In the genomic region with DNA sequence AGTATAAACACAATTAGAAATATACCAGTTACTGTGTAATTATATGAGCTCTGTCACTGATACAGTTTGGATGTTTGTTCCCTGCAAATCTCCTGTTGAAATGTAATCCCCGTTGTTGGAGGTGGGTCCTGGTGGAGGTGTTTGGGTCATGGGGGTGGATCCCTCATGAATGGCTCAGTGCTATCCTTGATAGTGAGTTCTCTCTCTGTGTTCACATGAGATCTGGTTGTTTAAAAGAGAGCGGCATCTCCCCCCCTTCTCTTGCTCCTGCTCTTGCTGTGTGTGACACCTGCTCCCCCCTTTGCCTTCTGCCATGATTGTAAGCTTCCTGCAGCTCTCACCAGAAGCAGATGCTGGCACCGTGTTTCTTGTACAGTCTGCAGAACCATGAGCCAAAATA, we compare ENCODE assay signal across 2 cellular contexts.
TF ChIP-seq lines count a peak whose summit lies in the region.

No MANE protein-coding gene starts in this region.

TF ChIP-seq in GM23338, 12 proteins besides CTCF, POLR2A, EP300 and RAD21 (continued from another document):
- TF ChIP-seq, protein P1, sequence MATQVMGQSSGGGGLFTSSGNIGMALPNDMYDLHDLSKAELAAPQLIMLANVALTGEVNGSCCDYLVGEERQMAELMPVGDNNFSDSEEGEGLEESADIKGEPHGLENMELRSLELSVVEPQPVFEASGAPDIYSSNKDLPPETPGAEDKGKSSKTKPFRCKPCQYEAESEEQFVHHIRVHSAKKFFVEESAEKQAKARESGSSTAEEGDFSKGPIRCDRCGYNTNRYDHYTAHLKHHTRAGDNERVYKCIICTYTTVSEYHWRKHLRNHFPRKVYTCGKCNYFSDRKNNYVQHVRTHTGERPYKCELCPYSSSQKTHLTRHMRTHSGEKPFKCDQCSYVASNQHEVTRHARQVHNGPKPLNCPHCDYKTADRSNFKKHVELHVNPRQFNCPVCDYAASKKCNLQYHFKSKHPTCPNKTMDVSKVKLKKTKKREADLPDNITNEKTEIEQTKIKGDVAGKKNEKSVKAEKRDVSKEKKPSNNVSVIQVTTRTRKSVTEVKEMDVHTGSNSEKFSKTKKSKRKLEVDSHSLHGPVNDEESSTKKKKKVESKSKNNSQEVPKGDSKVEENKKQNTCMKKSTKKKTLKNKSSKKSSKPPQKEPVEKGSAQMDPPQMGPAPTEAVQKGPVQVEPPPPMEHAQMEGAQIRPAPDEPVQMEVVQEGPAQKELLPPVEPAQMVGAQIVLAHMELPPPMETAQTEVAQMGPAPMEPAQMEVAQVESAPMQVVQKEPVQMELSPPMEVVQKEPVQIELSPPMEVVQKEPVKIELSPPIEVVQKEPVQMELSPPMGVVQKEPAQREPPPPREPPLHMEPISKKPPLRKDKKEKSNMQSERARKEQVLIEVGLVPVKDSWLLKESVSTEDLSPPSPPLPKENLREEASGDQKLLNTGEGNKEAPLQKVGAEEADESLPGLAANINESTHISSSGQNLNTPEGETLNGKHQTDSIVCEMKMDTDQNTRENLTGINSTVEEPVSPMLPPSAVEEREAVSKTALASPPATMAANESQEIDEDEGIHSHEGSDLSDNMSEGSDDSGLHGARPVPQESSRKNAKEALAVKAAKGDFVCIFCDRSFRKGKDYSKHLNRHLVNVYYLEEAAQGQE (IDR thresholded peaks at IDR 0.05; ENCODE audit: unreplicated experiment) = no peak
- TF ChIP-seq, protein P2, sequence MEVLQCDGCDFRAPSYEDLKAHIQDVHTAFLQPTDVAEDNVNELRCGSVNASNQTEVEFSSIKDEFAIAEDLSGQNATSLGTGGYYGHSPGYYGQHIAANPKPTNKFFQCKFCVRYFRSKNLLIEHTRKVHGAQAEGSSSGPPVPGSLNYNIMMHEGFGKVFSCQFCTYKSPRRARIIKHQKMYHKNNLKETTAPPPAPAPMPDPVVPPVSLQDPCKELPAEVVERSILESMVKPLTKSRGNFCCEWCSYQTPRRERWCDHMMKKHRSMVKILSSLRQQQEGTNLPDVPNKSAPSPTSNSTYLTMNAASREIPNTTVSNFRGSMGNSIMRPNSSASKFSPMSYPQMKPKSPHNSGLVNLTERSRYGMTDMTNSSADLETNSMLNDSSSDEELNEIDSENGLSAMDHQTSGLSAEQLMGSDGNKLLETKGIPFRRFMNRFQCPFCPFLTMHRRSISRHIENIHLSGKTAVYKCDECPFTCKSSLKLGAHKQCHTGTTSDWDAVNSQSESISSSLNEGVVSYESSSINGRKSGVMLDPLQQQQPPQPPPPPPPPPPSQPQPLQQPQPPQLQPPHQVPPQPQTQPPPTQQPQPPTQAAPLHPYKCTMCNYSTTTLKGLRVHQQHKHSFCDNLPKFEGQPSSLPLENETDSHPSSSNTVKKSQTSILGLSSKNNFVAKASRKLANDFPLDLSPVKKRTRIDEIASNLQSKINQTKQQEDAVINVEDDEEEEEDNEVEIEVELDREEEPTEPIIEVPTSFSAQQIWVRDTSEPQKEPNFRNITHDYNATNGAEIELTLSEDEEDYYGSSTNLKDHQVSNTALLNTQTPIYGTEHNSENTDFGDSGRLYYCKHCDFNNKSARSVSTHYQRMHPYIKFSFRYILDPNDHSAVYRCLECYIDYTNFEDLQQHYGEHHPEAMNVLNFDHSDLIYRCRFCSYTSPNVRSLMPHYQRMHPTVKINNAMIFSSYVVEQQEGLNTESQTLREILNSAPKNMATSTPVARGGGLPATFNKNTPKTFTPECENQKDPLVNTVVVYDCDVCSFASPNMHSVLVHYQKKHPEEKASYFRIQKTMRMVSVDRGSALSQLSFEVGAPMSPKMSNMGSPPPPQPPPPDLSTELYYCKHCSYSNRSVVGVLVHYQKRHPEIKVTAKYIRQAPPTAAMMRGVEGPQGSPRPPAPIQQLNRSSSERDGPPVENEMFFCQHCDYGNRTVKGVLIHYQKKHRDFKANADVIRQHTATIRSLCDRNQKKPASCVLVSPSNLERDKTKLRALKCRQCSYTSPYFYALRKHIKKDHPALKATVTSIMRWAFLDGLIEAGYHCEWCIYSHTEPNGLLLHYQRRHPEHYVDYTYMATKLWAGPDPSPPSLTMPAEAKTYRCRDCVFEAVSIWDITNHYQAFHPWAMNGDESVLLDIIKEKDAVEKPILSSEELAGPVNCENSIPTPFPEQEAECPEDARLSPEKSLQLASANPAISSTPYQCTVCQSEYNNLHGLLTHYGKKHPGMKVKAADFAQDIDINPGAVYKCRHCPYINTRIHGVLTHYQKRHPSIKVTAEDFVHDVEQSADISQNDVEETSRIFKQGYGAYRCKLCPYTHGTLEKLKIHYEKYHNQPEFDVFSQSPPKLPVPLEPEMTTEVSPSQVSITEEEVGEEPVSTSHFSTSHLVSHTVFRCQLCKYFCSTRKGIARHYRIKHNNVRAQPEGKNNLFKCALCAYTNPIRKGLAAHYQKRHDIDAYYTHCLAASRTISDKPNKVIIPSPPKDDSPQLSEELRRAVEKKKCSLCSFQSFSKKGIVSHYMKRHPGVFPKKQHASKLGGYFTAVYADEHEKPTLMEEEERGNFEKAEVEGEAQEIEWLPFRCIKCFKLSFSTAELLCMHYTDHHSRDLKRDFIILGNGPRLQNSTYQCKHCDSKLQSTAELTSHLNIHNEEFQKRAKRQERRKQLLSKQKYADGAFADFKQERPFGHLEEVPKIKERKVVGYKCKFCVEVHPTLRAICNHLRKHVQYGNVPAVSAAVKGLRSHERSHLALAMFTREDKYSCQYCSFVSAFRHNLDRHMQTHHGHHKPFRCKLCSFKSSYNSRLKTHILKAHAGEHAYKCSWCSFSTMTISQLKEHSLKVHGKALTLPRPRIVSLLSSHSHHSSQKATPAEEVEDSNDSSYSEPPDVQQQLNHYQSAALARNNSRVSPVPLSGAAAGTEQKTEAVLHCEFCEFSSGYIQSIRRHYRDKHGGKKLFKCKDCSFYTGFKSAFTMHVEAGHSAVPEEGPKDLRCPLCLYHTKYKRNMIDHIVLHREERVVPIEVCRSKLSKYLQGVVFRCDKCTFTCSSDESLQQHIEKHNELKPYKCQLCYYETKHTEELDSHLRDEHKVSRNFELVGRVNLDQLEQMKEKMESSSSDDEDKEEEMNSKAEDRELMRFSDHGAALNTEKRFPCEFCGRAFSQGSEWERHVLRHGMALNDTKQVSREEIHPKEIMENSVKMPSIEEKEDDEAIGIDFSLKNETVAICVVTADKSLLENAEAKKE (CRISPR knock-in tag; IDR thresholded peaks at IDR 0.05) = no peak
- TF ChIP-seq ZNF114 (CRISPR knock-in tag; IDR thresholded peaks at IDR 0.05) = no peak
- TF ChIP-seq JUNB (IDR thresholded peaks at IDR 0.05; ENCODE audit: unreplicated experiment) = no peak
- TF ChIP-seq POLR2AphosphoS5 (IDR thresholded peaks at IDR 0.05; ENCODE audit: low read depth) = no peak

TF ChIP-seq in WTC11, 78 proteins besides CTCF, POLR2A, EP300 and RAD21 (continued from another document):
- TF ChIP-seq, protein P3, sequence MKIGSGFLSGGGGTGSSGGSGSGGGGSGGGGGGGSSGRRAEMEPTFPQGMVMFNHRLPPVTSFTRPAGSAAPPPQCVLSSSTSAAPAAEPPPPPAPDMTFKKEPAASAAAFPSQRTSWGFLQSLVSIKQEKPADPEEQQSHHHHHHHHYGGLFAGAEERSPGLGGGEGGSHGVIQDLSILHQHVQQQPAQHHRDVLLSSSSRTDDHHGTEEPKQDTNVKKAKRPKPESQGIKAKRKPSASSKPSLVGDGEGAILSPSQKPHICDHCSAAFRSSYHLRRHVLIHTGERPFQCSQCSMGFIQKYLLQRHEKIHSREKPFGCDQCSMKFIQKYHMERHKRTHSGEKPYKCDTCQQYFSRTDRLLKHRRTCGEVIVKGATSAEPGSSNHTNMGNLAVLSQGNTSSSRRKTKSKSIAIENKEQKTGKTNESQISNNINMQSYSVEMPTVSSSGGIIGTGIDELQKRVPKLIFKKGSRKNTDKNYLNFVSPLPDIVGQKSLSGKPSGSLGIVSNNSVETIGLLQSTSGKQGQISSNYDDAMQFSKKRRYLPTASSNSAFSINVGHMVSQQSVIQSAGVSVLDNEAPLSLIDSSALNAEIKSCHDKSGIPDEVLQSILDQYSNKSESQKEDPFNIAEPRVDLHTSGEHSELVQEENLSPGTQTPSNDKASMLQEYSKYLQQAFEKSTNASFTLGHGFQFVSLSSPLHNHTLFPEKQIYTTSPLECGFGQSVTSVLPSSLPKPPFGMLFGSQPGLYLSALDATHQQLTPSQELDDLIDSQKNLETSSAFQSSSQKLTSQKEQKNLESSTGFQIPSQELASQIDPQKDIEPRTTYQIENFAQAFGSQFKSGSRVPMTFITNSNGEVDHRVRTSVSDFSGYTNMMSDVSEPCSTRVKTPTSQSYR (CRISPR knock-in tag; IDR thresholded peaks at IDR 0.05) = no peak
TF ChIP-seq in WTC11: peak in this region for 0.
